24 cellular contexts compared by ENCODE assay signal in genomic region chr2:220365023-220365422, GRCh38.
DNase-seq lines count a peak whose midpoint lies in the region; ATAC-seq and TF ChIP-seq lines count a peak whose summit lies in the region.
"Had no signal": no experiment of that assay in that cellular context is flagged by ENCODE, and none has a peak within 500 bp of the region (broad histone marks: within the 10 kb centered on the region; RNA-seq: fewer than 3 reads in every experiment).

No MANE protein-coding gene starts in this region.

- in situ Hi-C loops in mammary epithelial cell (cut with MboI; ENCODE audit: low sequenced_read_pairs in 2 of 2) = no loop called here

- no peaks in the 10 kb centered on the region for H3K27me3 ChIP-seq in mammary epithelial cell (ENCODE audit: insufficient read depth, low read length)
- H3K27me3 ChIP-seq: heart right ventricle, tibial artery had no signal

- CTCF ChIA-PET in mammary epithelial cell (lab: Charles Lee; ENCODE audit: low non-redundant PET) = no interaction called here

- peaks cover 6% of the 10 kb centered on the region for H3K4me1 ChIP-seq in mammary epithelial cell (ENCODE audit: insufficient read depth, low read length)
- H3K4me1 ChIP-seq: tibial artery had no signal

- intact Hi-C loops in mammary epithelial cell (cut with micrococcal nuclease) = no loop called here

- TF ChIP-seq CTCF in mammary epithelial cell (conservative IDR thresholded peaks at IDR 0.05 in 1 of 2, IDR thresholded peaks at IDR 0.05 in 1 of 2; ENCODE audit: extremely low read depth in 1 of 2, insufficient read depth in 1 of 2, low read depth in 1 of 2, low read length in 2 of 2) = no peak
- TF ChIP-seq CTCF in fibroblast of villous mesenchyme (IDR thresholded peaks at IDR 0.05; ENCODE audit: insufficient read depth, low read depth, low read length) = no peak

- ATAC-seq in HG02885 (IDR thresholded peaks at IDR 0.05; ENCODE audit: poor library complexity, unreplicated experiment) = no peak
- no peak for ATAC-seq in naive thymus-derived CD8-positive, alpha-beta T cell
- ATAC-seq: activated T-helper 17 cell treated with anti-CD3 and anti-CD28 coated beads, Interleukin-2, amount 50 U/mL, for 72 hours; CD8-positive, alpha-beta T cell; heart right ventricle; mucosa of descending colon; stimulated activated naive CD8-positive, alpha-beta T cell treated with anti-CD3 and anti-CD28 coated beads, Interleukin-15, Interleukin-2, amounts not matched to agents 100 U/mL and 50 U/mL, for 24 hours; T-cell had no signal

- POLR2A ChIA-PET in naive thymus-derived CD8-positive, alpha-beta T cell (lab: Charles Lee) = no interaction called here

- H3K4me1 Mint-ChIP-seq in naive thymus-derived CD8-positive, alpha-beta T cell = no peaks in the 10 kb centered on the region
- H3K4me1 Mint-ChIP-seq: activated CD4-positive, alpha-beta T cell treated with anti-CD3 and anti-CD28 coated beads, Interleukin-2, amount 10 ng/mL, durations not matched to agents 24 days and 14 days; activated naive CD8-positive, alpha-beta T cell treated with anti-CD3 and anti-CD28 coated beads, Interleukin-2, amount 10 ng/mL, durations not matched to agents 7 days and 5 days; activated T-helper 17 cell treated with anti-CD3 and anti-CD28 coated beads, Interleukin-2, amount 50 U/mL, for 72 hours; neural crest cell; T-cell had no signal

- no peak overlapping the region for H3K4me3 Mint-ChIP-seq in naive thymus-derived CD8-positive, alpha-beta T cell
- H3K4me3 Mint-ChIP-seq: activated CD4-positive, alpha-beta T cell treated with anti-CD3 and anti-CD28 coated beads, Interleukin-2, amount 10 ng/mL, durations not matched to agents 24 days and 14 days; activated naive CD8-positive, alpha-beta T cell treated with anti-CD3 and anti-CD28 coated beads, Interleukin-2, amount 10 ng/mL, durations not matched to agents 7 days and 5 days; activated T-helper 17 cell treated with anti-CD3 and anti-CD28 coated beads, Interleukin-2, amount 50 U/mL, for 72 hours; CD8-positive, alpha-beta T cell; neural crest cell; T-cell had no signal

- H3K4me3 ChIP-seq in mammary epithelial cell (replicated peaks in 1 of 3; ENCODE audit: insufficient read depth in 1 of 3, low read depth in 2 of 3, low read length in 3 of 3) (no peak overlapping the region), fibroblast of villous mesenchyme (ENCODE audit: low read depth, low read length) (no peak overlapping the region)
- H3K4me3 ChIP-seq: heart right ventricle, mucosa of descending colon, tibial artery had no signal

- dilution Hi-C loops in mammary epithelial cell (cut with HindIII; ENCODE audit: low sequenced_read_pairs) = no loop called here

- no peaks in the 10 kb centered on the region for H4K20me1 ChIP-seq in mammary epithelial cell (ENCODE audit: insufficient read depth, low read length)

- H3K9me3 ChIP-seq in mammary epithelial cell (replicated peaks; ENCODE audit: insufficient read depth, low read length) = no peaks in the 10 kb centered on the region
- H3K9me3 ChIP-seq: mucosa of descending colon, tibial artery had no signal

- no peaks in the 10 kb centered on the region for H3K79me2 ChIP-seq in mammary epithelial cell (ENCODE audit: insufficient read depth, low read length)

- H3K36me3 Mint-ChIP-seq in naive thymus-derived CD8-positive, alpha-beta T cell = no peaks in the 10 kb centered on the region
- H3K36me3 Mint-ChIP-seq: activated naive CD8-positive, alpha-beta T cell treated with anti-CD3 and anti-CD28 coated beads, Interleukin-2, amount 10 ng/mL, durations not matched to agents 7 days and 5 days; CD8-positive, alpha-beta T cell; T-cell had no signal

- peak overlapping the region; percentile 42 for H2AFZ ChIP-seq in mammary epithelial cell (ENCODE audit: low read depth, low read length)

- WGBS in mammary epithelial cell (ENCODE audit: low coverage, missing lambda C conversion rate) = 0% methylated on average over 2 of the region's 2 CpGs

- H3K27ac ChIP-seq in mammary epithelial cell (ENCODE audit: insufficient read depth, low read depth, low read length) = peak overlapping the region; percentile 23
- H3K27ac ChIP-seq: heart right ventricle, tibial artery had no signal

- no peak overlapping the region for H3K9ac ChIP-seq in mammary epithelial cell (ENCODE audit: insufficient read depth, low read length)

- peaks cover under 1 to 14% (median 4%) of the 10 kb centered on the region in 9 donors for H3K9me3 Mint-ChIP-seq in naive thymus-derived CD8-positive, alpha-beta T cell
- H3K9me3 Mint-ChIP-seq: activated CD4-positive, alpha-beta T cell treated with anti-CD3 and anti-CD28 coated beads, Interleukin-2, amount 10 ng/mL, durations not matched to agents 24 days and 14 days; activated T-helper 17 cell treated with anti-CD3 and anti-CD28 coated beads, Interleukin-2, amount 50 U/mL, for 72 hours had no signal

- DNase-seq in AG20443 (ENCODE audit: low spot score) = peak; percentile 26
- peak; percentile 65 for DNase-seq in M059J (ENCODE audit: low read depth)
- DNase-seq in mammary epithelial cell = peak; percentile 91
- DNase-seq in fibroblast of villous mesenchyme (ENCODE audit: low read depth) = peak; percentile 2
- no peak for DNase-seq in NCI-H2029 treated with DMSO at 0.1 percent for 48 hours (lab: John Stamatoyannopoulos, UW)
- DNase-seq in SK-N-DZ (ENCODE audit: low spot score) = no peak
- DNase-seq in naive thymus-derived CD8-positive, alpha-beta T cell = no peak
- DNase-seq: ACHN; activated CD4-positive, alpha-beta T cell treated with anti-CD3 and anti-CD28 coated beads, Interleukin-2, amount 10 ng/mL, durations not matched to agents 24 days and 14 days; activated naive CD8-positive, alpha-beta T cell treated with anti-CD3 and anti-CD28 coated beads, Interleukin-2, amount 10 ng/mL, durations not matched to agents 7 days and 5 days; caudate nucleus; CD8-positive, alpha-beta T cell; heart right ventricle; mucosa of descending colon; NCI-H1105 treated with DMSO at 0.1 percent for 48 hours; NCI-H526; Right ventricle myocardium superior; stimulated activated CD4-positive, alpha-beta T cell treated with anti-CD3 and anti-CD28 coated beads, Interleukin-1b, Interleukin-23, amount 100 ng/mL, for 48 hours; stimulated activated naive CD8-positive, alpha-beta T cell treated with anti-CD3 and anti-CD28 coated beads, Interleukin-15, Interleukin-2, amounts not matched to agents 100 U/mL and 50 U/mL, for 24 hours; T-cell; tibial artery had no signal

- no TSS peak for BruUV-seq in mammary epithelial cell (replicated peaks; lab: Mats Ljungman, UMichigan)

- H3K27ac Mint-ChIP-seq in naive thymus-derived CD8-positive, alpha-beta T cell = no peak overlapping the region
- H3K27ac Mint-ChIP-seq: activated CD4-positive, alpha-beta T cell treated with anti-CD3 and anti-CD28 coated beads, Interleukin-2, amount 10 ng/mL, durations not matched to agents 24 days and 14 days; activated naive CD8-positive, alpha-beta T cell treated with anti-CD3 and anti-CD28 coated beads, Interleukin-2, amount 10 ng/mL, durations not matched to agents 7 days and 5 days; activated T-helper 17 cell treated with anti-CD3 and anti-CD28 coated beads, Interleukin-2, amount 50 U/mL, for 72 hours; CD8-positive, alpha-beta T cell; T-cell had no signal

- H3K36me3 ChIP-seq in mammary epithelial cell (ENCODE audit: insufficient read depth, low read length) = no peaks in the 10 kb centered on the region
- H3K36me3 ChIP-seq: heart right ventricle, tibial artery had no signal

- H3K27me3 Mint-ChIP-seq in naive thymus-derived CD8-positive, alpha-beta T cell = peaks cover 0 to 1% (median 0%) of the 10 kb centered on the region in 5 donors
- H3K27me3 Mint-ChIP-seq: activated CD4-positive, alpha-beta T cell treated with anti-CD3 and anti-CD28 coated beads, Interleukin-2, amount 10 ng/mL, durations not matched to agents 24 days and 14 days; activated naive CD8-positive, alpha-beta T cell treated with anti-CD3 and anti-CD28 coated beads, Interleukin-2, amount 10 ng/mL, durations not matched to agents 7 days and 5 days; activated T-helper 17 cell treated with anti-CD3 and anti-CD28 coated beads, Interleukin-2, amount 50 U/mL, for 72 hours; T-cell had no signal

- peak overlapping the region; percentile 25 for H3K4me2 ChIP-seq in mammary epithelial cell (ENCODE audit: insufficient read depth, low read depth, low read length)

Comparison
In these comparisons a context has a peak if more than half of its experiments do, and no peak if none do; other contexts are left out.
1. DNase-seq: peak in AG20443 (single experiment), M059J (single experiment), mammary epithelial cell (single experiment) and fibroblast of villous mesenchyme (single experiment); none in NCI-H2029 treated with DMSO at 0.1 percent for 48 hours (single experiment), SK-N-DZ (single experiment) and naive thymus-derived CD8-positive, alpha-beta T cell (0 of 10).